In genomic region chr7:88835147-88835728, GRCh38 we compare ENCODE assay signal across 7 cellular contexts. TPM values are rescaled to one million over a fixed set of nuclear protein-coding genes. Genes with fewer than 3 reads are reported as not detected.
DNase-seq lines count a peak whose midpoint lies in the region; ATAC-seq, FAIRE-seq and TF ChIP-seq lines count a peak whose summit lies in the region.

No MANE protein-coding gene starts in this region.

- no peaks in the 10 kb centered on the region for H3K79me2 ChIP-seq in Karpas-422 (ENCODE audit: low read length)

- no peaks in the 10 kb centered on the region for H3K9me2 ChIP-seq in Karpas-422 (replicated peaks; ENCODE audit: insufficient read depth, low read length)

- WGBS in esophagus squamous epithelium, 2 donors: 21 to 32% methylated on average over 3 of the region's 3 CpGs

- H3K9me3 ChIP-seq in Karpas-422 (ENCODE audit: low read length) (no peaks in the 10 kb centered on the region), kidney (ENCODE audit: control insufficient read depth in 1 of 2, low read length in 2 of 2) (no peaks in the 10 kb centered on the region), esophagus squamous epithelium (no peaks in the 10 kb centered on the region)

- DNase-seq in GM12892 (ENCODE audit: insufficient read length) (no peak), Karpas-422 (peak; percentile 87), SKM-1 (lab: John Stamatoyannopoulos, UW; ENCODE audit: unreplicated experiment) (peak; percentile 44), kidney (no peak), COLO668 (lab: John Stamatoyannopoulos, UW; ENCODE audit: unreplicated experiment) (no peak), esophagus squamous epithelium (lab: John Stamatoyannopoulos, UW) (no peak)

- H3K4me3 ChIP-seq in Karpas-422 (ENCODE audit: low read length) (no peak overlapping the region), kidney (ENCODE audit: low read length in 2 of 2) (no peak overlapping the region), esophagus squamous epithelium (no peak overlapping the region)

- TF ChIP-seq POLR2A in GM12892 (IDR thresholded peaks at IDR 0.05; ENCODE audit: low read depth, low read length): no peak
- TF ChIP-seq POLR2A in esophagus squamous epithelium (IDR thresholded peaks at IDR 0.05): no peak

- peak; percentile 84 for ATAC-seq in GM21825 (IDR thresholded peaks at IDR 0.05; ENCODE audit: unreplicated experiment)

- H3K27ac ChIP-seq in Karpas-422 (ENCODE audit: low read length) (no peak overlapping the region), kidney (ENCODE audit: low read depth in 2 of 2, low read length in 2 of 2) (no peak overlapping the region), esophagus squamous epithelium (no peak overlapping the region)

- no peak overlapping the region for H3K4me2 ChIP-seq in Karpas-422 (ENCODE audit: low read depth, low read length, poor library complexity, severe bottlenecking)

- FAIRE-seq in GM12892 (lab: Jason Lieb, UNC) (peak; percentile 50), kidney (lab: Jason Lieb, UNC) (peak; percentile 44)

- H3K4me1 ChIP-seq in Karpas-422 (ENCODE audit: low read length) (no peaks in the 10 kb centered on the region), kidney (ENCODE audit: control insufficient read depth in 1 of 2, insufficient read depth in 1 of 2, low read depth in 1 of 2, low read length in 2 of 2) (no peaks in the 10 kb centered on the region), esophagus squamous epithelium (no peaks in the 10 kb centered on the region)

- TF ChIP-seq CTCF in kidney (IDR thresholded peaks at IDR 0.05; ENCODE audit: borderline replicate concordance, extremely low read depth, insufficient read depth): peak; percentile 47
- TF ChIP-seq CTCF in esophagus squamous epithelium (IDR thresholded peaks at IDR 0.05): no peak

- H3K9ac ChIP-seq in Karpas-422 (ENCODE audit: low read length) (no peak overlapping the region), kidney (ENCODE audit: low read length in 2 of 2) (no peak overlapping the region)

- intact Hi-C loops in kidney (cut with DNase I) (no loop called here), esophagus squamous epithelium (cut with DNase I) (no loop called here)

- no peaks in the 10 kb centered on the region for H4K20me1 ChIP-seq in Karpas-422 (ENCODE audit: insufficient read depth, low read depth, low read length)

- no peaks in the 10 kb centered on the region for H3K36me3 ChIP-seq in Karpas-422 (ENCODE audit: insufficient read depth, low read length)
- no peaks in the 10 kb centered on the region for H3K36me3 ChIP-seq in kidney (ENCODE audit: control insufficient read depth in 1 of 2, insufficient read depth in 2 of 2, low read length in 2 of 2)
- H3K36me3 ChIP-seq in esophagus squamous epithelium: no peaks in the 10 kb centered on the region

- H2AFZ ChIP-seq in Karpas-422 (ENCODE audit: low read length): no peak overlapping the region

- no peaks in the 10 kb centered on the region for H3K27me3 ChIP-seq in Karpas-422 (ENCODE audit: low read length)
- no peaks in the 10 kb centered on the region for H3K27me3 ChIP-seq in esophagus squamous epithelium

RNA-seq across cellular contexts. Expression of gene TEX47, which starts 39.7 kb away (rescaled TPM):
- polyA plus RNA-seq in GM12892 (2012; ENCODE audit: missing spikeins): not detected
- not detected in 2 replicates for total RNA-seq in Karpas-422 (2014; rRNA removed; shearing (Covaris generic); ENCODE audit: low replicate concordance)
- total RNA-seq in kidney (not detected), esophagus squamous epithelium (not detected)
- polyA plus RNA-seq in kidney (ENCODE audit: insufficient read depth, low read depth, low replicate concordance): not detected

Comparison
In these comparisons a context has a peak if more than half of its experiments do, and no peak if none do; other contexts are left out.
1. DNase-seq: peak in Karpas-422 (single experiment) and SKM-1 (single experiment); none in GM12892 (single experiment), kidney (single experiment), COLO668 (single experiment) and esophagus squamous epithelium (single experiment).